ENCODE assay signal across 8 cellular contexts in the genomic region with DNA sequence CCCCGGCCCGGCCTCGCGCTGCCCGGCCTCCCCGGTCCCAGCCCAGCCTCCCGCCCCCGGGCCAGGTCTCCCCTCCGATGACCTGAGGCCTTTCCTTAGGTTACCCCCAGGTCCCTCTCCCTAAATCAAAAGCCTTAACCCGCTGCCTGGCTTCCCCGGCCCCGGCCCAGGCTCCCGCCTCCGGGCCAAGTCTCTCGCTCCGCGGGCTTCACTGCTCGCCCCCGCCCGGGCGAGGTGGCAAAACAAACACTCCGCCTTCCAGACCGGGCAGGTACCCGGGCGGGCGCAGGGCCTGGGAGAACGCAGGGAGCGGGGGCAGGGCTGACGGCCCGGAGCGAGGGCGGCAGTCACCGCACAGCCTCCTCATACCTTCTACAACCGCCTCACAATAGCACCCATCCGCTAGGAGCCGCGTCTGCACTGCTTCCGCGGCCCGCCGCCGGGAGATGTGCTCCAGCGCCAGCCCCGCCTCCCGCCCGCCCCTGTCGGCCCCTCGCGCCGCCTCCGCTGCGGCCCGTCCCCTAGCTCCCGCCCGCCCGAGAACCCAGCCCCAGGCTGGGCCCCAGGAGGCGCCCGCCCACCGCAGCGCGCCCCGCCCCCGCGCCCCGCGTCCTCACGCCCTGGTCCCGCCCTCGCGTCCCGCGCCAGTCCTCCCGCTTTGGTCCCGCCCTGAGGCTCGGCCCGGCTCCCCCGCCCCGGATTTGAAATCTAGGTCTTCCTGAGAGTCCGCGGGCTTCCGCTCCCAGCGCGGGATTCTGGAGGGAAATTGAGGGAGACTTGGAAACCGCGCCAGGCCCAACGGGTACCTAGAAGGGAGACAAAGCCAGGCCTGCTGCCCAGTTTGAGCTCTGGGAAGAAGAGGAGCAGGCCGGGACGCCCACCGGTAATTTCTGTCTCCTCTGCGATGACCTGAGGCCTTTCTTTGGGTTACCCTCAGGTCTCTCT. TPM values are rescaled to one million over a fixed set of nuclear protein-coding genes. Genes with fewer than 3 reads are reported as not detected.
DNase-seq lines count a peak whose midpoint lies in the region; ATAC-seq and TF ChIP-seq lines count a peak whose summit lies in the region.

A gene (minus strand): TSS at position 422 of the 945 bp plus-strand sequence. CDS start 10,994 bp downstream, outside the sequence.
A gene with protein sequence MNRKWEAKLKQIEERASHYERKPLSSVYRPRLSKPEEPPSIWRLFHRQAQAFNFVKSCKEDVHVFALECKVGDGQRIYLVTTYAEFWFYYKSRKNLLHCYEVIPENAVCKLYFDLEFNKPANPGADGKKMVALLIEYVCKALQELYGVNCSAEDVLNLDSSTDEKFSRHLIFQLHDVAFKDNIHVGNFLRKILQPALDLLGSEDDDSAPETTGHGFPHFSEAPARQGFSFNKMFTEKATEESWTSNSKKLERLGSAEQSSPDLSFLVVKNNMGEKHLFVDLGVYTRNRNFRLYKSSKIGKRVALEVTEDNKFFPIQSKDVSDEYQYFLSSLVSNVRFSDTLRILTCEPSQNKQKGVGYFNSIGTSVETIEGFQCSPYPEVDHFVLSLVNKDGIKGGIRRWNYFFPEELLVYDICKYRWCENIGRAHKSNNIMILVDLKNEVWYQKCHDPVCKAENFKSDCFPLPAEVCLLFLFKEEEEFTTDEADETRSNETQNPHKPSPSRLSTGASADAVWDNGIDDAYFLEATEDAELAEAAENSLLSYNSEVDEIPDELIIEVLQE (plus strand): TSS at position 713 of the 945 bp plus-strand sequence. CDS start 7,403 bp downstream, outside the sequence.

- H3K4me3 Mint-ChIP-seq in memory B cell, result peak within 1 kb of the TSS; percentile 97

- H3K9me3 ChIP-seq in ectodermal cell (ENCODE audit: control insufficient read depth, low read length), result no peaks in the 10 kb centered on the region

- peak within 1 kb of the TSS; percentile 81 for H3K27ac ChIP-seq in ectodermal cell (ENCODE audit: insufficient read depth, low read depth, low read length, poor library complexity, severe bottlenecking)

- no peaks in the 10 kb centered on the region for H3K27me3 Mint-ChIP-seq in memory B cell

- H3K4me1 ChIP-seq in ectodermal cell (ENCODE audit: control insufficient read depth, insufficient read depth, low read length), result peaks cover 17% of the 10 kb centered on the region

- no peaks in the 10 kb centered on the region for H3K9me3 Mint-ChIP-seq in memory B cell

- peak within 1 kb of the TSS; percentile 83 for H3K4me3 ChIP-seq in ectodermal cell (ENCODE audit: insufficient read depth, low read depth, low read length)

- no peaks in the 10 kb centered on the region for H3K27me3 ChIP-seq in ectodermal cell (ENCODE audit: control insufficient read depth, insufficient read depth, low read length, poor library complexity, severe bottlenecking)

- TF ChIP-seq CTCF in GM20000 (IDR thresholded peaks at IDR 0.05; ENCODE audit: extremely low read depth, missing control alignments), result no peak

- DNase-seq in COLO668 (lab: John Stamatoyannopoulos, UW; ENCODE audit: unreplicated experiment) (peak; percentile 98), GM20000 (ENCODE audit: low spot score) (peak; percentile 95), HS-5 (ENCODE audit: low read depth) (peak; percentile 73), NK-92 (lab: John Stamatoyannopoulos, UW; ENCODE audit: unreplicated experiment) (peak; percentile 62), memory B cell (ENCODE audit: low spot score in 2 of 2) (peak; percentile 89 to 90)
- peak; percentile 86 to 95 for DNase-seq in activated CD8-positive, alpha-beta memory T cell treated with anti-CD3 and anti-CD28 coated beads for 1 hour (ENCODE audit: extremely low read depth in 1 of 2, low read depth in 1 of 2)
- DNase-seq in stimulated activated CD8-positive, alpha-beta memory T cell treated with anti-CD3 and anti-CD28 coated beads, Interleukin-12 subunit alpha, Interleukin-12 subunit beta, amount 100 ng/mL, for 1 hour (ENCODE audit: low read depth), result peak; percentile 89

- 0% methylated on average over 90 of the region's 90 CpGs for WGBS in ectodermal cell, 2 experiments

- H3K36me3 ChIP-seq in ectodermal cell (ENCODE audit: control insufficient read depth, insufficient read depth, low read length), result no peaks in the 10 kb centered on the region

- peaks cover 2% of the 10 kb centered on the region for H3K36me3 Mint-ChIP-seq in memory B cell

- H3K4me1 Mint-ChIP-seq in memory B cell, result peaks cover 36% of the 10 kb centered on the region

- peak within 1 kb of the TSS; percentile 82 for H3K27ac Mint-ChIP-seq in memory B cell

- peak; percentile 86 for ATAC-seq in memory B cell (ENCODE audit: low read depth)

RNA-seq across cellular contexts. Expression of the first gene that starts in this region (rescaled TPM):
- 47.6 TPM for polyA plus RNA-seq in ectodermal cell (2013, experiment 1 of 4)
- 47.4 TPM for polyA plus RNA-seq in ectodermal cell (2013, experiment 2 of 4)
- polyA plus RNA-seq in ectodermal cell (2013, experiment 3 of 4), result 35.2 TPM
- polyA plus RNA-seq in ectodermal cell (2013, experiment 4 of 4), result 39.9 TPM

RNA-seq across cellular contexts. Expression of the second gene that starts in this region (rescaled TPM):
- polyA plus RNA-seq in ectodermal cell (2013, experiment 1 of 4), result 23.6 TPM
- polyA plus RNA-seq in ectodermal cell (2013, experiment 2 of 4), result 21.7 TPM
- 21.8 TPM for polyA plus RNA-seq in ectodermal cell (2013, experiment 3 of 4)
- polyA plus RNA-seq in ectodermal cell (2013, experiment 4 of 4), result 23.9 TPM

Comparison
In these comparisons a context has a peak if more than half of its experiments do, and no peak if none do; other contexts are left out.
1. Peak in every context shown above with its lines: DNase-seq, ATAC-seq, H3K4me3 ChIP-seq and H3K27ac ChIP-seq.